In the genomic region with DNA sequence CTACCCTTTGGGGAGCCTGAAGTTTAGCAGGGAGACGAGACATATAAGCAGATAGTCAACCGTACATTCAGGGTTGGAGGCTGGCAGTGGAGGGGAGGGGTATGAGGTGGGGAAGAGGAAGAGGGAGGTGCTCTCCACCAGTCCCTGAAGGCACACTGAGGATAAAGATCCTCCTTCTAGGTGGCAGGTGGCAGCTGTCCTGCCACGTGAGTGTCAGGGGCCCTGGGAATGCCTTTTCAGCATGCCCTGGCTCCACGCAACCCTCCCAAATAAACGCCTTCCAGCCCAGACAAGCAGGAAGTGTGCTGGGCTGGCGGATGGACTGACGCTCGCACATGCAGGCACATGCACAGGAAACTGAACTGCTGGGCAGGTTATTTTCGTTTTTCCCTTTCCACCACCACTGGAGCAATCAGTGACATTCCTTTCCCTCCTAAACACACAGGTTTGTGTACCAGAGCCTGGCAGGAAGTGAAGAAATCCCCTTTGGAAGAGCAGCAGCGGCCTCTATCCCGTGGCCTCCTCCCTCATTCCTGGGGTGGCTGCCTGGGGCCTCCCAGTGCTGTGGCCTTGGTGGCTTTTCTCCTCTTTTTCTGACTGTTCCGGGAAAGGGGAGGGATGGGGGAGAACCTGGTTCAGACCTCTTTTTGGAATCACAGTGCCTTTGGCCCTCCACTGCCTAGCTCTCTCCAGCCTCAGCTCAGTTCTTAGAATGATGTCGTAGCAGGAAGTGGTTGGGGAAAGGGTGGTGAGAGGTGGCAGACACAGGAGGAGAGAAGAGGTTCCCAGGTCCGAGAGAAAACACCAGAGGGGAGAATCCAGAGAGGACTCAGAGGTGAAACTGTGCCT, we compare ENCODE assay signal across 8 cellular contexts.
DNase-seq lines count a peak whose midpoint lies in the region; ATAC-seq and TF ChIP-seq lines count a peak whose summit lies in the region.

No MANE protein-coding gene starts in this region.

- TF ChIP-seq POLR2A in breast epithelium (IDR thresholded peaks at IDR 0.05) (no peak), thyroid gland (IDR thresholded peaks at IDR 0.05) (no peak)

- peaks cover 8% of the 10 kb centered on the region for H3K4me1 Mint-ChIP-seq in mesothelial cell of epicardium

- in situ Hi-C loops in SK-MEL-5 (cut with HindIII; ENCODE audit: low pct_unique_long_range_greater_than_20kb, low sequenced_read_pairs) = no loop called here

- no peak overlapping the region for H3K4me3 Mint-ChIP-seq in mesothelial cell of epicardium

- H3K27ac Mint-ChIP-seq in mesothelial cell of epicardium = peak overlapping the region; percentile 92

- H3K36me3 Mint-ChIP-seq in mesothelial cell of epicardium = peaks cover 4% of the 10 kb centered on the region

- H3K27ac ChIP-seq in breast epithelium = peak overlapping the region; percentile 81 to 88
- peak overlapping the region; percentile 67 to 82 (median 78) for H3K27ac ChIP-seq in thyroid gland

- peak overlapping the region in 1 of 3 donors; percentile 24 for H3K4me3 ChIP-seq in breast epithelium
- H3K4me3 ChIP-seq in thyroid gland (replicated peaks in 1 of 3) = no peak overlapping the region

- TF ChIP-seq CTCF in breast epithelium (IDR thresholded peaks at IDR 0.05) (no peak), mesothelial cell of epicardium (IDR thresholded peaks at IDR 0.05; ENCODE audit: unreplicated experiment) (no peak), thyroid gland (IDR thresholded peaks at IDR 0.05) (no peak)

- no peaks in the 10 kb centered on the region for H3K27me3 Mint-ChIP-seq in mesothelial cell of epicardium (ENCODE audit: low read depth)

- peak; percentile 56 for DNase-seq in COLO668 (lab: John Stamatoyannopoulos, UW; ENCODE audit: unreplicated experiment)
- peak; percentile 96 for DNase-seq in SK-MEL-5 (ENCODE audit: low read depth, low spot score)
- peak; percentile 76 to 93 for DNase-seq in breast epithelium (ENCODE audit: low spot score in 2 of 2)
- DNase-seq in mesothelial cell of epicardium (ENCODE audit: low spot score in 2 of 2, unreplicated experiment in 2 of 2) = no peak
- peak; percentile 42 to 48 for DNase-seq in thyroid gland
- no peak for DNase-seq in putamen (ENCODE audit: low spot score)

- H3K4me1 ChIP-seq in breast epithelium (no peaks in the 10 kb centered on the region), thyroid gland (peaks cover 0 to 10% of the 10 kb centered on the region in 2 donors)

- intact Hi-C loops in breast epithelium (cut with DNase I; ENCODE audit: low total_unique reads) (loop anchor here (2.0 kb wide), 1 partner anchor 64 kb away; no protein-coding TSS in a partner anchor), thyroid gland (cut with DNase I) (no loop called here)

- peaks cover 5% of the 10 kb centered on the region for H3K9me3 Mint-ChIP-seq in mesothelial cell of epicardium

- no peaks in the 10 kb centered on the region for H3K36me3 ChIP-seq in breast epithelium
- no peaks in the 10 kb centered on the region for H3K36me3 ChIP-seq in thyroid gland

- H3K9me3 ChIP-seq in breast epithelium (peaks cover 0 to 9% of the 10 kb centered on the region in 2 donors), thyroid gland (no peaks in the 10 kb centered on the region)

- no peak for ATAC-seq in HG03159 (IDR thresholded peaks at IDR 0.05; ENCODE audit: unreplicated experiment)
- no peak for ATAC-seq in SK-N-SH treated with all-trans-retinoic acid at 6 μM for 48 hours

- H3K27me3 ChIP-seq in breast epithelium (no peaks in the 10 kb centered on the region), thyroid gland (no peaks in the 10 kb centered on the region)

- 50 to 55% methylated on average over 13 to 14 of the region's 14 CpGs for WGBS in thyroid gland, 2 donors

TF ChIP-seq in SK-N-SH treated with all-trans-retinoic acid at 6 μM for 48 hours, 23 proteins besides CTCF, POLR2A, EP300 and RAD21:
- TF ChIP-seq ZC3H10 (CRISPR knock-in tag; IDR thresholded peaks at IDR 0.05) = no peak
- TF ChIP-seq PPARA (CRISPR knock-in tag; IDR thresholded peaks at IDR 0.05; ENCODE audit: borderline replicate concordance) = no peak
- TF ChIP-seq, protein P1, sequence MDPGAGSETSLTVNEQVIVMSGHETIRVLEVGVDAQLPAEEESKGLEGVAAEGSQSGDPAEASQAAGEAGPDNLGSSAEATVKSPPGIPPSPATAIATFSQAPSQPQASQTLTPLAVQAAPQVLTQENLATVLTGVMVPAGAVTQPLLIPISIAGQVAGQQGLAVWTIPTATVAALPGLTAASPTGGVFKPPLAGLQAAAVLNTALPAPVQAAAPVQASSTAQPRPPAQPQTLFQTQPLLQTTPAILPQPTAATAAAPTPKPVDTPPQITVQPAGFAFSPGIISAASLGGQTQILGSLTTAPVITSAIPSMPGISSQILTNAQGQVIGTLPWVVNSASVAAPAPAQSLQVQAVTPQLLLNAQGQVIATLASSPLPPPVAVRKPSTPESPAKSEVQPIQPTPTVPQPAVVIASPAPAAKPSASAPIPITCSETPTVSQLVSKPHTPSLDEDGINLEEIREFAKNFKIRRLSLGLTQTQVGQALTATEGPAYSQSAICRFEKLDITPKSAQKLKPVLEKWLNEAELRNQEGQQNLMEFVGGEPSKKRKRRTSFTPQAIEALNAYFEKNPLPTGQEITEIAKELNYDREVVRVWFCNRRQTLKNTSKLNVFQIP (CRISPR knock-in tag; IDR thresholded peaks at IDR 0.05; ENCODE audit: borderline replicate concordance, low read depth) = no peak
- TF ChIP-seq TOX (CRISPR knock-in tag; IDR thresholded peaks at IDR 0.05; ENCODE audit: borderline replicate concordance) = no peak
- TF ChIP-seq GLIS3 (CRISPR knock-in tag; IDR thresholded peaks at IDR 0.05) = no peak
- no peak for TF ChIP-seq ZNF565 (CRISPR knock-in tag; conservative IDR thresholded peaks at IDR 0.05; ENCODE audit: low read depth)
- TF ChIP-seq ZFP30 (CRISPR knock-in tag; IDR thresholded peaks at IDR 0.05) = no peak
- TF ChIP-seq, protein P2, sequence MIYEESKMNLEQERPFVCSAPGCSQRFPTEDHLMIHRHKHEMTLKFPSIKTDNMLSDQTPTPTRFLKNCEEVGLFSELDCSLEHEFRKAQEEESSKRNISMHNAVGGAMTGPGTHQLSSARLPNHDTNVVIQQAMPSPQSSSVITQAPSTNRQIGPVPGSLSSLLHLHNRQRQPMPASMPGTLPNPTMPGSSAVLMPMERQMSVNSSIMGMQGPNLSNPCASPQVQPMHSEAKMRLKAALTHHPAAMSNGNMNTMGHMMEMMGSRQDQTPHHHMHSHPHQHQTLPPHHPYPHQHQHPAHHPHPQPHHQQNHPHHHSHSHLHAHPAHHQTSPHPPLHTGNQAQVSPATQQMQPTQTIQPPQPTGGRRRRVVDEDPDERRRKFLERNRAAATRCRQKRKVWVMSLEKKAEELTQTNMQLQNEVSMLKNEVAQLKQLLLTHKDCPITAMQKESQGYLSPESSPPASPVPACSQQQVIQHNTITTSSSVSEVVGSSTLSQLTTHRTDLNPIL (CRISPR knock-in tag; IDR thresholded peaks at IDR 0.05; ENCODE audit: low read depth) = no peak
- no peak for TF ChIP-seq ZNF8 (CRISPR knock-in tag; IDR thresholded peaks at IDR 0.05)
- no peak for TF ChIP-seq ZFP3 (CRISPR knock-in tag; IDR thresholded peaks at IDR 0.05)
- TF ChIP-seq, protein P3, sequence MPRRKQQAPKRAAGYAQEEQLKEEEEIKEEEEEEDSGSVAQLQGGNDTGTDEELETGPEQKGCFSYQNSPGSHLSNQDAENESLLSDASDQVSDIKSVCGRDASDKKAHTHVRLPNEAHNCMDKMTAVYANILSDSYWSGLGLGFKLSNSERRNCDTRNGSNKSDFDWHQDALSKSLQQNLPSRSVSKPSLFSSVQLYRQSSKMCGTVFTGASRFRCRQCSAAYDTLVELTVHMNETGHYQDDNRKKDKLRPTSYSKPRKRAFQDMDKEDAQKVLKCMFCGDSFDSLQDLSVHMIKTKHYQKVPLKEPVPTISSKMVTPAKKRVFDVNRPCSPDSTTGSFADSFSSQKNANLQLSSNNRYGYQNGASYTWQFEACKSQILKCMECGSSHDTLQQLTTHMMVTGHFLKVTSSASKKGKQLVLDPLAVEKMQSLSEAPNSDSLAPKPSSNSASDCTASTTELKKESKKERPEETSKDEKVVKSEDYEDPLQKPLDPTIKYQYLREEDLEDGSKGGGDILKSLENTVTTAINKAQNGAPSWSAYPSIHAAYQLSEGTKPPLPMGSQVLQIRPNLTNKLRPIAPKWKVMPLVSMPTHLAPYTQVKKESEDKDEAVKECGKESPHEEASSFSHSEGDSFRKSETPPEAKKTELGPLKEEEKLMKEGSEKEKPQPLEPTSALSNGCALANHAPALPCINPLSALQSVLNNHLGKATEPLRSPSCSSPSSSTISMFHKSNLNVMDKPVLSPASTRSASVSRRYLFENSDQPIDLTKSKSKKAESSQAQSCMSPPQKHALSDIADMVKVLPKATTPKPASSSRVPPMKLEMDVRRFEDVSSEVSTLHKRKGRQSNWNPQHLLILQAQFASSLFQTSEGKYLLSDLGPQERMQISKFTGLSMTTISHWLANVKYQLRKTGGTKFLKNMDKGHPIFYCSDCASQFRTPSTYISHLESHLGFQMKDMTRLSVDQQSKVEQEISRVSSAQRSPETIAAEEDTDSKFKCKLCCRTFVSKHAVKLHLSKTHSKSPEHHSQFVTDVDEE (CRISPR knock-in tag; IDR thresholded peaks at IDR 0.05) = no peak
- TF ChIP-seq TCF4 (CRISPR knock-in tag; IDR thresholded peaks at IDR 0.05; ENCODE audit: borderline replicate concordance) = no peak
- TF ChIP-seq, protein P4, sequence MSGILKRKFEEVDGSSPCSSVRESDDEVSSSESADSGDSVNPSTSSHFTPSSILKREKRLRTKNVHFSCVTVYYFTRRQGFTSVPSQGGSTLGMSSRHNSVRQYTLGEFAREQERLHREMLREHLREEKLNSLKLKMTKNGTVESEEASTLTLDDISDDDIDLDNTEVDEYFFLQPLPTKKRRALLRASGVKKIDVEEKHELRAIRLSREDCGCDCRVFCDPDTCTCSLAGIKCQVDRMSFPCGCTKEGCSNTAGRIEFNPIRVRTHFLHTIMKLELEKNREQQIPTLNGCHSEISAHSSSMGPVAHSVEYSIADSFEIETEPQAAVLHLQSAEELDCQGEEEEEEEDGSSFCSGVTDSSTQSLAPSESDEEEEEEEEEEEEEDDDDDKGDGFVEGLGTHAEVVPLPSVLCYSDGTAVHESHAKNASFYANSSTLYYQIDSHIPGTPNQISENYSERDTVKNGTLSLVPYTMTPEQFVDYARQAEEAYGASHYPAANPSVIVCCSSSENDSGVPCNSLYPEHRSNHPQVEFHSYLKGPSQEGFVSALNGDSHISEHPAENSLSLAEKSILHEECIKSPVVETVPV (CRISPR knock-in tag; IDR thresholded peaks at IDR 0.05) = no peak
- TF ChIP-seq ARNTL (CRISPR knock-in tag; IDR thresholded peaks at IDR 0.05; ENCODE audit: borderline replicate concordance, low read depth) = no peak
- no peak for TF ChIP-seq ISL1 (CRISPR knock-in tag; IDR thresholded peaks at IDR 0.05)
- no peak for TF ChIP-seq OSR1 (CRISPR knock-in tag; IDR thresholded peaks at IDR 0.05)

Comparison
In these comparisons a context has a peak if more than half of its experiments do, and no peak if none do; other contexts are left out.
1. DNase-seq: peak in COLO668 (single experiment), SK-MEL-5 (single experiment), breast epithelium (2 of 2) and thyroid gland (2 of 2); none in mesothelial cell of epicardium (0 of 2) and putamen (single experiment).